Comparison of ENCODE assay signal across 8 cellular contexts in genomic region chr1:228166170-228166936, GRCh38. TPM values are rescaled to one million over a fixed set of nuclear protein-coding genes. Genes with fewer than 3 reads are reported as not detected.
DNase-seq lines count a peak whose midpoint lies in the region; ATAC-seq and TF ChIP-seq lines count a peak whose summit lies in the region.

No MANE protein-coding gene starts in this region.

- H3K9me3 ChIP-seq in left lung: no peaks in the 10 kb centered on the region

- TF ChIP-seq CTCF in VCaP (conservative IDR thresholded peaks at IDR 0.05) (no peak), coronary artery (IDR thresholded peaks at IDR 0.05) (no peak), left lung (IDR thresholded peaks at IDR 0.05) (peak in 1 of 2 donors; percentile 11)

- ATAC-seq in activated CD4-positive, CD25-positive, alpha-beta regulatory T cell treated with anti-CD3 and anti-CD28 coated beads, Interleukin-2, amount 50 U/mL, for 24 hours: peak; percentile 1
- ATAC-seq in HG02623 (IDR thresholded peaks at IDR 0.05; ENCODE audit: unreplicated experiment) (peak; percentile 13), left lung (peak; percentile 24)

- no peaks in the 10 kb centered on the region for H3K36me3 ChIP-seq in left lung

- DNase-seq in activated CD4-positive, CD25-positive, alpha-beta regulatory T cell (lab: John Stamatoyannopoulos, UW): no peak
- peak; percentile 69 for DNase-seq in MV-4-11 (lab: John Stamatoyannopoulos, UW)
- peak; percentile 90 for DNase-seq in coronary artery (ENCODE audit: low spot score)
- DNase-seq in left lung: peak; percentile 80
- peak; percentile 57 for DNase-seq in stimulated activated CD4-positive, alpha-beta T cell treated with anti-CD3 and anti-CD28 coated beads, Interleukin-4, amount 100 ng/mL, for 24 hours

- H3K27ac ChIP-seq in VCaP: peak overlapping the region; percentile 78
- peak overlapping the region; percentile 97 to 100 for H3K27ac ChIP-seq in coronary artery
- peak overlapping the region; percentile 92 to 99 for H3K27ac ChIP-seq in left lung

- H3K4me1 ChIP-seq in left lung: peaks cover 17 to 34% of the 10 kb centered on the region in 2 donors

- H3K4me3 ChIP-seq in coronary artery: peak overlapping the region; percentile 81
- peak overlapping the region; percentile 75 to 77 for H3K4me3 ChIP-seq in left lung

- intact Hi-C loops in left lung (cut with DNase I): no loop called here

- H3K27me3 ChIP-seq in left lung: peaks cover 0 to 23% of the 10 kb centered on the region in 2 donors

RNA-seq across cellular contexts. Expression of gene IBA57, which starts 0.7 kb away (rescaled TPM):
- total RNA-seq in left lung: 10 to 100 TPM; 13.2 to 13.5 TPM

RNA-seq across cellular contexts. Expression of gene GJC2, which starts 16.6 kb away (rescaled TPM):
- total RNA-seq in left lung: 1 to 10 TPM; 2.3 to 4.9 TPM

RNA-seq across cellular contexts. Expression of gene GUK1, which starts 26.3 kb away (rescaled TPM):
- 100 to 1,000 TPM; 217 to 221 TPM for total RNA-seq in left lung

RNA-seq across cellular contexts. Expression of gene OBSCN, which starts 41.5 kb away (rescaled TPM):
- 10 to 100 TPM; 20.3 to 21.2 TPM for total RNA-seq in left lung

RNA-seq across cellular contexts. Expression of gene MRPL55, which starts 57.3 kb away (rescaled TPM):
- total RNA-seq in left lung: 10 to 100 TPM; 43.0 to 44.2 TPM

Comparison
In these comparisons a context has a peak if more than half of its experiments do, and no peak if none do; other contexts are left out.
1. DNase-seq: peak in MV-4-11 (single experiment), coronary artery (single experiment), left lung (2 of 2) and stimulated activated CD4-positive, alpha-beta T cell treated with anti-CD3 and anti-CD28 coated beads, Interleukin-4, amount 100 ng/mL, for 24 hours (single experiment); none in activated CD4-positive, CD25-positive, alpha-beta regulatory T cell (0 of 4).
2. Peak in every context shown above with its lines, with median percentiles within 50 percentile points of each other: ATAC-seq and H3K27ac ChIP-seq.